Comparison of ENCODE assay signal across 31 cellular contexts in genomic region chr1:43577647-43578542, GRCh38. TPM values are rescaled to one million over a fixed set of nuclear protein-coding genes. Genes with fewer than 3 reads are reported as not detected.
DNase-seq lines count a peak whose midpoint lies in the region; ATAC-seq, FAIRE-seq and TF ChIP-seq lines count a peak whose summit lies in the region.
"Had no signal": no experiment of that assay in that cellular context is flagged by ENCODE, and none has a peak within 500 bp of the region (broad histone marks: within the 10 kb centered on the region; RNA-seq: fewer than 3 reads in every experiment).

No MANE protein-coding gene starts in this region.

- no peak overlapping the region for H2AFZ ChIP-seq in K562 (ENCODE audit: low read depth, low read length)

- ATAC-seq in K562, result no peak
- ATAC-seq: gastrocnemius medialis, GM12878, HepG2 had no signal

- no peak overlapping the region for H3K4me3 Mint-ChIP-seq in CD4-positive, alpha-beta memory T cell
- H3K4me3 Mint-ChIP-seq: activated CD4-positive, alpha-beta memory T cell treated with anti-CD3 and anti-CD28 coated beads for 36 hours; activated naive CD4-positive, alpha-beta T cell treated with anti-CD3 and anti-CD28 coated beads, Interleukin-2, amount 10 ng/mL, durations not matched to agents 7 days and 5 days; neural crest cell; T-helper 2 cell treated with Interferon-gamma antibody and Interleukin-4, amounts not matched to agents 5 μg/mL and 100 μg/mL, for 36 hours had no signal

- FAIRE-seq in K562 (lab: Jason Lieb, UNC), result no peak
- FAIRE-seq: GM12878, HepG2 had no signal

- no peaks in the 10 kb centered on the region for H3K27me3 Mint-ChIP-seq in CD4-positive, alpha-beta memory T cell
- H3K27me3 Mint-ChIP-seq: activated CD4-positive, alpha-beta memory T cell treated with anti-CD3 and anti-CD28 coated beads for 36 hours; activated naive CD4-positive, alpha-beta T cell treated with anti-CD3 and anti-CD28 coated beads, Interleukin-2, amount 10 ng/mL, durations not matched to agents 7 days and 5 days had no signal

- TF ChIP-seq CTCF in HEK293 (tag by site-specific recombination; IDR thresholded peaks at IDR 0.05), result no peak
- no peak for TF ChIP-seq CTCF in K562 (IDR thresholded peaks at IDR 0.05 in 2 of 3, conservative IDR thresholded peaks at IDR 0.05 in 1 of 3; ENCODE audit: insufficient read depth in 2 of 3, low read depth in 1 of 3, low read length in 3 of 3)

- H3K27ac Mint-ChIP-seq in CD4-positive, alpha-beta memory T cell, result peak overlapping the region in 1 of 7 donors; percentile 60
- H3K27ac Mint-ChIP-seq: activated CD4-positive, alpha-beta memory T cell treated with anti-CD3 and anti-CD28 coated beads for 36 hours; activated naive CD4-positive, alpha-beta T cell treated with anti-CD3 and anti-CD28 coated beads, Interleukin-2, amount 10 ng/mL, durations not matched to agents 7 days and 5 days; T-helper 2 cell treated with Interferon-gamma antibody and Interleukin-4, amounts not matched to agents 5 μg/mL and 100 μg/mL, for 36 hours had no signal

- no peaks in the 10 kb centered on the region for H3K36me3 Mint-ChIP-seq in CD4-positive, alpha-beta memory T cell
- H3K36me3 Mint-ChIP-seq: activated CD4-positive, alpha-beta memory T cell treated with anti-CD3 and anti-CD28 coated beads for 36 hours; activated naive CD4-positive, alpha-beta T cell treated with anti-CD3 and anti-CD28 coated beads, Interleukin-2, amount 10 ng/mL, durations not matched to agents 7 days and 5 days had no signal

- H3K4me1 ChIP-seq in HEK293 (ENCODE audit: control insufficient read depth, insufficient read depth, low read length) (no peaks in the 10 kb centered on the region), K562 (replicated peaks in 1 of 2; ENCODE audit: control insufficient read depth in 2 of 2, insufficient read depth in 2 of 2, low read length in 2 of 2) (peaks cover 3 to 24% of the 10 kb centered on the region in 2 experiments; a peak in 4 of 5 replicates), mesendoderm (ENCODE audit: control insufficient read depth, low read depth, low read length) (no peaks in the 10 kb centered on the region)
- no peaks in the 10 kb centered on the region for H3K4me1 ChIP-seq in CD4-positive, alpha-beta memory T cell (ENCODE audit: insufficient read depth, low read length)
- H3K4me1 ChIP-seq: gastrocnemius medialis had no signal

- no peak for DNase-seq in K562 (ENCODE audit: extremely low read depth in 1 of 4, low spot score in 3 of 4)
- DNase-seq in mesendoderm, result peak; percentile 41
- peak; percentile 55 for DNase-seq in retina
- no peak for DNase-seq in OCI-M1 (lab: John Stamatoyannopoulos, UW)
- no peak for DNase-seq in CD4-positive, alpha-beta memory T cell
- DNase-seq in NCI-H748 (lab: John Stamatoyannopoulos, UW; ENCODE audit: unreplicated experiment), result no peak
- DNase-seq: activated CD4-positive, alpha-beta memory T cell treated with anti-CD3 and anti-CD28 coated beads for 36 hours; activated CD4-positive, alpha-beta T cell treated with anti-CD3 and anti-CD28 coated beads for 1 hour; activated CD8-positive, alpha-beta memory T cell treated with anti-CD3 and anti-CD28 coated beads, Interleukin-2, amount 50 U/mL, for 4 hours; activated naive CD4-positive, alpha-beta T cell treated with anti-CD3 and anti-CD28 coated beads, Interleukin-2, amount 10 ng/mL, durations not matched to agents 7 days and 5 days; amniotic stem cell; brain microvascular endothelial cell; dorsolateral prefrontal cortex; EL; gastrocnemius medialis; HCEC 1CT; hippocampal formation; left cardiac atrium; NCI-H1694; NCI-H2171 treated with DMSO at 0.1 percent for 48 hours; NCI-H524 treated with DMSO at 0.1 percent for 48 hours; Right ventricle myocardium superior; sigmoid colon; stimulated activated CD4-positive, alpha-beta T cell treated with anti-CD3 and anti-CD28 coated beads, Interleukin-4, amount 100 ng/mL, for 1 hour; stomach; tibial artery had no signal

- no peaks in the 10 kb centered on the region for H3K9me3 ChIP-seq in HEK293 (ENCODE audit: control insufficient read depth, insufficient read depth, low read depth, low read length)
- no peaks in the 10 kb centered on the region for H3K9me3 ChIP-seq in K562 (replicated peaks; ENCODE audit: control insufficient read depth, insufficient read depth, low read depth, low read length)
- H3K9me3 ChIP-seq in CD4-positive, alpha-beta memory T cell (ENCODE audit: control insufficient read depth in 1 of 2, low read length in 2 of 2), result no peaks in the 10 kb centered on the region
- H3K9me3 ChIP-seq: gastrocnemius medialis, sigmoid colon, stomach, tibial artery had no signal

- 0 out of 2 replicates have a peak, but pooled peaks cover under 1% of the 10 kb centered on the region for H4K20me1 ChIP-seq in K562 (replicated peaks; ENCODE audit: control insufficient read depth, insufficient read depth, low read length)

- no peaks in the 10 kb centered on the region for H3K9me1 ChIP-seq in K562 (ENCODE audit: control insufficient read depth, insufficient read depth, low read length)

- no peak overlapping the region for H3K4ac ChIP-seq in mesendoderm (ENCODE audit: low read depth, low read length)

- H3K18ac ChIP-seq in mesendoderm (ENCODE audit: low read length), result no peak overlapping the region

- in situ Hi-C loops in K562 (cut with MboI), result no loop called here

- no peak overlapping the region for H3K4me2 ChIP-seq in K562 (ENCODE audit: insufficient read depth, low read length)
- no peak overlapping the region for H3K4me2 ChIP-seq in mesendoderm (ENCODE audit: low read length)

- H3K27ac ChIP-seq in HEK293 (ENCODE audit: extremely low read depth, low read depth, low read length) (no peak overlapping the region), K562 (ENCODE audit: extremely low read depth, low read depth, low read length) (no peak overlapping the region), mesendoderm (ENCODE audit: low read depth, low read length) (no peak overlapping the region)
- H3K27ac ChIP-seq in CD4-positive, alpha-beta memory T cell (ENCODE audit: low read depth, low read length), result no peak overlapping the region
- H3K27ac ChIP-seq: brain microvascular endothelial cell, gastrocnemius medialis, sigmoid colon, stomach, tibial artery had no signal

- H3K36me3 ChIP-seq in HEK293 (ENCODE audit: control insufficient read depth in 2 of 2, insufficient read depth in 1 of 2, low read length in 2 of 2) (peaks cover 7 to 76% of the 10 kb centered on the region in 2 experiments; a peak in 2 of 3 replicates), K562 (ENCODE audit: control insufficient read depth, insufficient read depth, low read length) (no peaks in the 10 kb centered on the region), mesendoderm (ENCODE audit: control insufficient read depth, insufficient read depth, low read length) (peaks cover 9% of the 10 kb centered on the region)
- no peaks in the 10 kb centered on the region for H3K36me3 ChIP-seq in CD4-positive, alpha-beta memory T cell (ENCODE audit: insufficient read depth, low read length)
- H3K36me3 ChIP-seq: gastrocnemius medialis had no signal

- H2BK5ac ChIP-seq in mesendoderm (ENCODE audit: low read length), result no peak overlapping the region

- no peak overlapping the region for H3K23ac ChIP-seq in mesendoderm (ENCODE audit: low read length)

- H3K79me1 ChIP-seq in mesendoderm (ENCODE audit: low read length), result no peaks in the 10 kb centered on the region

- H3K9ac ChIP-seq in K562 (ENCODE audit: insufficient read depth in 1 of 2, low read depth in 2 of 2, low read length in 2 of 2), result no peak overlapping the region
- no peak overlapping the region for H3K9ac ChIP-seq in mesendoderm (ENCODE audit: low read length)

- H3K4me3 ChIP-seq in HEK293 (ENCODE audit: low read depth, low read length), result no peak overlapping the region
- no peak overlapping the region for H3K4me3 ChIP-seq in K562
- H3K4me3 ChIP-seq in mesendoderm (ENCODE audit: low read length), result no peak overlapping the region
- H3K4me3 ChIP-seq in CD4-positive, alpha-beta memory T cell (ENCODE audit: low read length in 2 of 2), result no peak overlapping the region
- H3K4me3 ChIP-seq: dorsolateral prefrontal cortex, gastrocnemius medialis, GM12878, sigmoid colon, stomach, tibial artery had no signal

- peaks cover 0 to 11% (median 1%) of the 10 kb centered on the region in 4 donors for H3K4me1 Mint-ChIP-seq in CD4-positive, alpha-beta memory T cell

- no peak overlapping the region for H2AK5ac ChIP-seq in mesendoderm (ENCODE audit: low read length)

- TF ChIP-seq POLR2A in K562 (conservative IDR thresholded peaks at IDR 0.05), result no peak

- H2BK120ac ChIP-seq in mesendoderm (ENCODE audit: low read depth, low read length), result no peak overlapping the region

- 11% methylated on average over 18 of the region's 18 CpGs for whole genome bisulfite sequencing in K562 (ENCODE audit: insufficient coverage, low coverage, missing lambda C conversion rate)
- no CpG with 5 or more reads among the region's 18 CpGs for WGBS in mesendoderm (ENCODE audit: extremely low coverage, insufficient coverage, low lambda C conversion rate)

- TF ChIP-seq RAD21 in K562 (CRISPR knock-in tag; conservative IDR thresholded peaks at IDR 0.05 in 1 of 2, IDR thresholded peaks at IDR 0.05 in 1 of 2), result no peak

- peaks cover 3 to 65% of the 10 kb centered on the region in 2 experiments; a peak in 4 of 5 replicates for H3K27me3 ChIP-seq in K562 (ENCODE audit: control insufficient read depth in 2 of 2, insufficient read depth in 2 of 2, low read length in 2 of 2)
- H3K27me3 ChIP-seq in mesendoderm (ENCODE audit: insufficient read depth, low read length, poor library complexity), result no peaks in the 10 kb centered on the region
- no peaks in the 10 kb centered on the region for H3K27me3 ChIP-seq in CD4-positive, alpha-beta memory T cell (ENCODE audit: insufficient read depth, low read length)
- H3K27me3 ChIP-seq: brain microvascular endothelial cell, dorsolateral prefrontal cortex, gastrocnemius medialis, sigmoid colon, stomach, tibial artery had no signal

- H2BK15ac ChIP-seq in mesendoderm (replicated peaks; ENCODE audit: low read depth), result no peak overlapping the region

- no peak overlapping the region for H4K8ac ChIP-seq in mesendoderm (ENCODE audit: low read depth, low read length)

- intact Hi-C loops in K562 (cut with micrococcal nuclease), result no loop called here
- intact Hi-C loops in CD4-positive, alpha-beta memory T cell (cut with micrococcal nuclease), result no loop called here

- no peaks in the 10 kb centered on the region for H3K9me3 Mint-ChIP-seq in CD4-positive, alpha-beta memory T cell
- H3K9me3 Mint-ChIP-seq: activated CD4-positive, alpha-beta memory T cell treated with anti-CD3 and anti-CD28 coated beads for 36 hours; activated naive CD4-positive, alpha-beta T cell treated with anti-CD3 and anti-CD28 coated beads, Interleukin-2, amount 10 ng/mL, durations not matched to agents 7 days and 5 days; neural crest cell; T-helper 2 cell treated with Interferon-gamma antibody and Interleukin-4, amounts not matched to agents 5 μg/mL and 100 μg/mL, for 36 hours had no signal

- no peak overlapping the region for H4K5ac ChIP-seq in mesendoderm (ENCODE audit: low read length)

- H3K79me2 ChIP-seq in K562 (ENCODE audit: control insufficient read depth, insufficient read depth, low read length) (no peaks in the 10 kb centered on the region), mesendoderm (ENCODE audit: control insufficient read depth, insufficient read depth, low read length) (no peaks in the 10 kb centered on the region)

- peak overlapping the region; percentile 10 for H3K56ac ChIP-seq in mesendoderm (ENCODE audit: low read length)

- TF ChIP-seq EP300 in K562 (IDR thresholded peaks at IDR 0.05; ENCODE audit: low read length), result no peak

- BruUV-seq in K562 (replicated peaks; lab: Mats Ljungman, UMichigan), result no TSS peak

- CTCF ChIA-PET in HEK293 (lab: Yijun Ruan, JAX) (no interaction called here), K562 (lab: Yijun Ruan, JAX; ENCODE audit: low intra/inter-chr PET ratio) (interaction anchor here (0.6 kb wide), 1 partner anchor 351 kb away, joined by 3 read pairs; no protein-coding TSS in a partner anchor)
- CTCF ChIA-PET in CD4-positive, alpha-beta memory T cell (lab: Charles Lee; ENCODE audit: partially characterized antibody), result no interaction called here

- POLR2A ChIA-PET in HEK293 (lab: Yijun Ruan, JAX) (interaction anchor here (0.6 to 1.0 kb wide), 2 partner anchors 73 to 142 kb away, joined by 3 to 5 read pairs; partner anchors contain the start of gene KDM4A), K562 (lab: Yijun Ruan, JAX) (interaction anchor here (0.6 to 1.5 kb wide), 2 partner anchors 9 to 13 kb away, joined by 3 to 4 read pairs; no protein-coding TSS in a partner anchor)
- POLR2A ChIA-PET in CD4-positive, alpha-beta memory T cell (lab: Charles Lee; ENCODE audit: partially characterized antibody), result no interaction called here

RNA-seq across cellular contexts. Expression of gene PTPRF, which starts 47.2 kb away (rescaled TPM):
- total RNA-seq in K562 (2011; cell fraction: chromatin; rRNA removed; ENCODE audit: low replicate concordance), result 17.5 and 46.4 TPM in 2 replicates
- 18.8 and 22.8 TPM in 2 replicates for total RNA-seq in K562 (2011; cell fraction: nucleolus; rRNA removed)
- total RNA-seq in K562 (2011; cell fraction: nucleoplasm; rRNA removed), result 14.9 and 27.1 TPM in 2 replicates
- total RNA-seq in K562 (2014; rRNA removed) (1.1 and 1.5 TPM in 2 replicates), K562 (2014; rRNA removed; fragmentation: Illumina TruSeq; extraction: Trizol) (0.41 and 1.1 TPM in 2 replicates), K562 (2015; rRNA removed; fragmentation: Illumina TruSeq; extraction: Trizol) (0.08 and 0.51 TPM in 2 replicates), K562 (2021) (3.3 and 4.2 TPM in 2 replicates)
- polyA plus RNA-seq in K562 (2011; rRNA removed) (4.3 and 12.0 TPM in 2 replicates), K562 (2014; fragmentation: Illumina TruSeq; extraction: Trizol) (1.1 and 1.4 TPM in 2 replicates), K562 (2014; fragmentation: Nextera tagmentation; extraction: Ambion mirVana) (under 1 TPM; 0.13 to 0.20 TPM), K562 (2014; rRNA removed) (0.90 and 1.2 TPM in 2 replicates)
- polyA plus RNA-seq in K562 (2011; cell fraction: cytosol; rRNA removed), result 5.1 and 6.0 TPM in 2 replicates
- 13.9 and 24.1 TPM in 2 replicates for polyA plus RNA-seq in K562 (2011; cell fraction: nucleus; rRNA removed)
- polyA plus RNA-seq in K562 (2012), result 0.86 and 1.5 TPM in 2 replicates
- 8.6 and 12.7 TPM in 2 replicates for polyA minus RNA-seq in K562 (2011; rRNA and poly(A)+ RNA removed)
- polyA minus RNA-seq in K562 (2011; cell fraction: cytosol; rRNA and poly(A)+ RNA removed), result 5.7 and 22.0 TPM in 2 replicates
- 5.0 and 8.4 TPM in 2 replicates for polyA minus RNA-seq in K562 (2011; cell fraction: nucleus; rRNA and poly(A)+ RNA removed)
- 91.9 TPM for polyA plus RNA-seq in mesendoderm (2013, experiment 1 of 2)
- 92.8 TPM for polyA plus RNA-seq in mesendoderm (2013, experiment 2 of 2)
- total RNA-seq in CD4-positive, alpha-beta memory T cell, result not detected
- not detected for polyA plus RNA-seq in CD4-positive, alpha-beta memory T cell

Comparison
In these comparisons a context has a peak if more than half of its experiments do, and no peak if none do; other contexts are left out.
1. DNase-seq: peak in mesendoderm (single experiment) and retina (single experiment); none in K562 (0 of 4), OCI-M1 (single experiment), CD4-positive, alpha-beta memory T cell (0 of 5) and NCI-H748 (single experiment).
2. Of the 44 proteins assayed by ChIP-seq in both K562 and HEK293: peak only in K562: none; only in HEK293: none; in both: PRDM10; in neither: 43.